8 cellular contexts compared by ENCODE assay signal in genomic region chr19:52689804-52690394, GRCh38. TPM values are rescaled to one million over a fixed set of nuclear protein-coding genes. Genes with fewer than 3 reads are reported as not detected.
DNase-seq lines count a peak whose midpoint lies in the region; ATAC-seq and TF ChIP-seq lines count a peak whose summit lies in the region.

No MANE protein-coding gene starts in this region.

- ATAC-seq in GM19463 (IDR thresholded peaks at IDR 0.05; ENCODE audit: unreplicated experiment) (peak; percentile 23), IMR-90 (ENCODE audit: low read depth) (peak; percentile 25)

- H4K5ac ChIP-seq in IMR-90 (ENCODE audit: low read depth, low read length): peak overlapping the region; percentile 42

- peak overlapping the region; percentile 88 for H2AFZ ChIP-seq in IMR-90 (replicated peaks; ENCODE audit: low read length, poor library complexity)

- no peak for TF ChIP-seq RAD21 in IMR-90 (IDR thresholded peaks at IDR 0.05; ENCODE audit: low read length)

- WGBS in IMR-90 (ENCODE audit: extremely low coverage in 2 of 2, insufficient read length in 1 of 2), 2 experiments: 0% methylated on average over 8 of the region's 35 CpGs; no CpG with 5 or more reads in 1 of the 2 experiments

- H2BK15ac ChIP-seq in IMR-90 (ENCODE audit: low read depth, low read length): no peak overlapping the region

- H4K20me1 ChIP-seq in IMR-90 (ENCODE audit: insufficient read depth, low read length): no peaks in the 10 kb centered on the region

- peak overlapping the region; percentile 82; the same call in 1 of the 2 replicates for H2BK120ac ChIP-seq in IMR-90 (ENCODE audit: low read depth, low read length)

- peak overlapping the region; percentile 79 for H2BK5ac ChIP-seq in IMR-90 (ENCODE audit: low read depth, low read length, poor library complexity, severe bottlenecking)

- in situ Hi-C loops in IMR-90 (cut with MboI; ENCODE audit: low sequenced_read_pairs): no loop called here

- H3K27ac ChIP-seq in IMR-90 (ENCODE audit: insufficient read depth, low read length) (peak overlapping the region; percentile 71), muscle layer of duodenum (ENCODE audit: low read length) (peak overlapping the region; percentile 87), stomach smooth muscle (ENCODE audit: low read length) (peak overlapping the region; percentile 88)

- peak overlapping the region; percentile 93 for H3K14ac ChIP-seq in IMR-90 (replicated peaks; ENCODE audit: low read depth, low read length)

- H4K91ac ChIP-seq in IMR-90 (ENCODE audit: insufficient read depth, low read depth, low read length): peak overlapping the region; percentile 63

- H3K4me1 ChIP-seq in IMR-90 (ENCODE audit: control insufficient read depth, insufficient read depth, low read length) (peaks cover 7% of the 10 kb centered on the region), muscle layer of duodenum (ENCODE audit: control insufficient read depth in 1 of 2, insufficient read depth in 2 of 2, low read length in 2 of 2) (peaks cover 4 to 14% of the 10 kb centered on the region in 2 donors), stomach smooth muscle (ENCODE audit: control insufficient read depth, insufficient read depth, low read length) (peaks cover 16% of the 10 kb centered on the region)

- H2AK5ac ChIP-seq in IMR-90 (ENCODE audit: low read depth, low read length): 0 out of 2 replicates have a peak overlapping the region, but pooled peaks have one; percentile 6

- intact Hi-C loops in IMR-90 (cut with micrococcal nuclease): loop anchor here (2.0 to 5.0 kb wide), 2 partner anchors 42 to 51 kb away; partner anchors contain the start of gene ZNF83

- DNase-seq in Ammon's horn (ENCODE audit: low spot score) (peak; percentile 20), IMR-90 (no peak), epithelial cell of esophagus (ENCODE audit: low read depth) (peak; percentile 13), NCI-H2171 treated with DMSO at 0.1 percent for 48 hours (lab: John Stamatoyannopoulos, UW) (no peak)
- peak; percentile 72 for DNase-seq in activated CD8-positive, alpha-beta memory T cell treated with anti-CD3 and anti-CD28 coated beads for 24 hours

- H3K9me1 ChIP-seq in IMR-90 (ENCODE audit: insufficient read depth, low read length): peaks cover 4% of the 10 kb centered on the region; the same call in 1 of the 2 replicates

- H3K4me2 ChIP-seq in IMR-90 (ENCODE audit: low read depth, low read length): peak overlapping the region; percentile 72

- peak overlapping the region; percentile 62 for H3K18ac ChIP-seq in IMR-90 (ENCODE audit: low read depth, low read length)

- H3K4ac ChIP-seq in IMR-90 (ENCODE audit: low read depth, low read length): peak overlapping the region; percentile 83

- peak overlapping the region; percentile 18; the same call in 1 of the 2 replicates for H2BK20ac ChIP-seq in IMR-90 (ENCODE audit: low read depth, low read length)

- dilution Hi-C loops in IMR-90 (cut with HindIII; ENCODE audit: low sequenced_read_pairs, unreplicated experiment): no loop called here

- no peak for TF ChIP-seq CTCF in IMR-90 (conservative IDR thresholded peaks at IDR 0.05; ENCODE audit: low read depth, low read length)
- no peak for TF ChIP-seq CTCF in epithelial cell of esophagus (IDR thresholded peaks at IDR 0.05; ENCODE audit: insufficient read depth, low read depth, low read length, missing control alignments)

- peaks cover 7 to 42% of the 10 kb centered on the region in 2 experiments for H3K79me1 ChIP-seq in IMR-90 (ENCODE audit: low read depth in 1 of 2, low read length in 2 of 2)

- POLR2A ChIA-PET in IMR-90 (lab: Charles Lee; ENCODE audit: unreplicated experiment): no interaction called here

- peak overlapping the region; percentile 78 for H3K9ac ChIP-seq in IMR-90 (ENCODE audit: low read depth, low read length)
- H3K9ac ChIP-seq in stomach smooth muscle (ENCODE audit: low read length in 2 of 2): peak overlapping the region; percentile 90 to 95

- H3K4me3 ChIP-seq in IMR-90 (ENCODE audit: insufficient read depth, low read depth, low read length) (peak overlapping the region; percentile 79), epithelial cell of esophagus (ENCODE audit: low read length) (peak overlapping the region; percentile 88), muscle layer of duodenum (ENCODE audit: low read depth in 1 of 2, low read length in 2 of 2) (peak overlapping the region; percentile 73 to 91), stomach smooth muscle (ENCODE audit: low read length in 2 of 2) (peak overlapping the region; percentile 89 to 96)

- TSS peak; percentile 67 for BruUV-seq in IMR-90 (replicated peaks; lab: Mats Ljungman, UMichigan)

- no peak for TF ChIP-seq POLR2A in IMR-90 (IDR thresholded peaks at IDR 0.05; ENCODE audit: low read depth, low read length)

- no peaks in the 10 kb centered on the region for H3K9me3 ChIP-seq in IMR-90 (ENCODE audit: control insufficient read depth, insufficient read depth, low read length)
- H3K9me3 ChIP-seq in muscle layer of duodenum (ENCODE audit: control insufficient read depth in 1 of 2, low read length in 2 of 2): no peaks in the 10 kb centered on the region
- no peaks in the 10 kb centered on the region for H3K9me3 ChIP-seq in stomach smooth muscle (ENCODE audit: control insufficient read depth in 2 of 2, low read length in 2 of 2)

- H3K56ac ChIP-seq in IMR-90 (ENCODE audit: extremely low read depth, insufficient read depth, low read length): peak overlapping the region; percentile 92

- no peaks in the 10 kb centered on the region for H3K27me3 ChIP-seq in IMR-90 (ENCODE audit: control insufficient read depth, insufficient read depth, low read length)
- H3K27me3 ChIP-seq in muscle layer of duodenum (ENCODE audit: low read depth, low read length): no peaks in the 10 kb centered on the region
- H3K27me3 ChIP-seq in stomach smooth muscle (ENCODE audit: control insufficient read depth in 1 of 2, insufficient read depth in 2 of 2, low read length in 2 of 2): no peaks in the 10 kb centered on the region

- CTCF ChIA-PET in IMR-90 (lab: Yijun Ruan, JAX): no interaction called here

- peak overlapping the region; percentile 82 for H2AK9ac ChIP-seq in IMR-90 (replicated peaks; ENCODE audit: low read depth, low read length, poor library complexity)

- H3K23ac ChIP-seq in IMR-90 (ENCODE audit: low read depth, low read length): peak overlapping the region; percentile 87

- peaks cover 3% of the 10 kb centered on the region; the same call in 1 of the 2 replicates for H3K36me3 ChIP-seq in IMR-90 (ENCODE audit: control insufficient read depth, insufficient read depth, low read length)
- H3K36me3 ChIP-seq in muscle layer of duodenum (ENCODE audit: control insufficient read depth in 1 of 2, insufficient read depth in 2 of 2, low read length in 2 of 2): no peaks in the 10 kb centered on the region
- H3K36me3 ChIP-seq in stomach smooth muscle (ENCODE audit: control insufficient read depth in 2 of 2, insufficient read depth in 2 of 2, low read length in 2 of 2): no peaks in the 10 kb centered on the region

- H4K8ac ChIP-seq in IMR-90 (ENCODE audit: low read depth in 2 of 2, low read length in 2 of 2): peak overlapping the region; percentile 52 to 97

TF ChIP-seq in IMR-90, 13 proteins besides CTCF, POLR2A, EP300 and RAD21:
- no peak for TF ChIP-seq NFE2L2 (IDR thresholded peaks at IDR 0.05; ENCODE audit: low read depth, low read length)
- TF ChIP-seq BHLHE40 (IDR thresholded peaks at IDR 0.05; ENCODE audit: low read depth, low read length): no peak
- no peak for TF ChIP-seq MXI1 (IDR thresholded peaks at IDR 0.05; ENCODE audit: borderline replicate concordance, low read depth, low read length)
TF ChIP-seq in IMR-90: peak in this region for 0.

RNA-seq across cellular contexts. Expression of gene ZNF611, which starts 44.9 kb away (rescaled TPM):
- total RNA-seq in IMR-90 (2012; rRNA removed): 8.1 and 8.8 TPM in 2 replicates
- 3.8 and 4.0 TPM in 2 replicates for polyA plus RNA-seq in IMR-90 (2012; rRNA removed)
- 1.2 and 1.7 TPM in 2 replicates for polyA plus RNA-seq in IMR-90 (2012; cell fraction: cytosol; rRNA removed)
- polyA plus RNA-seq in IMR-90 (2012; cell fraction: nucleus; rRNA removed; ENCODE audit: low replicate concordance): 1.5 and 8.7 TPM in 2 replicates

RNA-seq across cellular contexts. Expression of gene ZNF83, which starts 51.7 kb away (rescaled TPM):
- total RNA-seq in IMR-90 (2012; rRNA removed): 36.9 and 42.8 TPM in 2 replicates
- polyA plus RNA-seq in IMR-90 (2012; rRNA removed): 22.3 and 32.9 TPM in 2 replicates
- 2.1 and 5.6 TPM in 2 replicates for polyA plus RNA-seq in IMR-90 (2012; cell fraction: cytosol; rRNA removed)
- 40.6 and 340 TPM in 2 replicates for polyA plus RNA-seq in IMR-90 (2012; cell fraction: nucleus; rRNA removed; ENCODE audit: low replicate concordance)

Comparison
In these comparisons a context has a peak if more than half of its experiments do, and no peak if none do; other contexts are left out.
1. DNase-seq: peak in Ammon's horn (single experiment), activated CD8-positive, alpha-beta memory T cell treated with anti-CD3 and anti-CD28 coated beads for 24 hours (single experiment) and epithelial cell of esophagus (single experiment); none in IMR-90 (single experiment) and NCI-H2171 treated with DMSO at 0.1 percent for 48 hours (single experiment).
2. Peak in every context shown above with its lines, with median percentiles within 50 percentile points of each other: H3K27ac ChIP-seq and H3K4me3 ChIP-seq.